ENCODE assay signal across 8 cellular contexts in genomic region chr3:49411550-49411967, GRCh38. TPM values are rescaled to one million over a fixed set of nuclear protein-coding genes. Genes with fewer than 3 reads are reported as not detected.
DNase-seq lines count a peak whose midpoint lies in the region; ATAC-seq and TF ChIP-seq lines count a peak whose summit lies in the region.

No MANE protein-coding gene starts in this region.

- ATAC-seq in HCT116, result peak; percentile 24
- peak in 1 of 2 donors; percentile 38 for ATAC-seq in left cardiac atrium

- peak overlapping the region; percentile 98 for H3K4me3 Mint-ChIP-seq in activated naive CD4-positive, alpha-beta T cell treated with anti-CD3 and anti-CD28 coated beads, Interleukin-2, amount 10 ng/mL, durations not matched to agents 7 days and 5 days

- DNase-seq in GM12865 (ENCODE audit: low read depth) (peak; percentile 61), HCT116 (ENCODE audit: low read depth, low spot score) (no peak), NCI-H69 (lab: John Stamatoyannopoulos, UW) (peak; percentile 66), left cardiac atrium (peak; percentile 62), NCI-H1694 (lab: John Stamatoyannopoulos, UW) (no peak), GM19238 (ENCODE audit: insufficient read length, low spot score) (no peak)
- peak; percentile 73 for DNase-seq in activated naive CD4-positive, alpha-beta T cell treated with anti-CD3 and anti-CD28 coated beads, Interleukin-2, amount 10 ng/mL, durations not matched to agents 7 days and 5 days

- H3K4me1 ChIP-seq in HCT116 (ENCODE audit: control insufficient read depth in 1 of 2, insufficient read depth in 2 of 2, low read length in 2 of 2) (peaks cover 36 to 58% of the 10 kb centered on the region in 2 experiments; a peak in 3 of 4 replicates), rectal smooth muscle tissue (ENCODE audit: control insufficient read depth, insufficient read depth, low read length) (peaks cover 21% of the 10 kb centered on the region)

- peak overlapping the region; percentile 88 for H3K4me2 ChIP-seq in HCT116 (ENCODE audit: low read length)

- no peak for TF ChIP-seq RAD21 in HCT116 (IDR thresholded peaks at IDR 0.05; ENCODE audit: low read depth)

- peaks cover 48% of the 10 kb centered on the region for H3K36me3 Mint-ChIP-seq in activated naive CD4-positive, alpha-beta T cell treated with anti-CD3 and anti-CD28 coated beads, Interleukin-2, amount 10 ng/mL, durations not matched to agents 7 days and 5 days

- H3K4me1 Mint-ChIP-seq in activated naive CD4-positive, alpha-beta T cell treated with anti-CD3 and anti-CD28 coated beads, Interleukin-2, amount 10 ng/mL, durations not matched to agents 7 days and 5 days, result peaks cover 72% of the 10 kb centered on the region

- no peak for TF ChIP-seq POLR2A in HCT116 (IDR thresholded peaks at IDR 0.05; ENCODE audit: borderline replicate concordance, extremely low read depth, insufficient read depth, insufficient read length)

- no peaks in the 10 kb centered on the region for H3K9me2 ChIP-seq in HCT116 (ENCODE audit: insufficient read depth)

- H3K27me3 ChIP-seq in HCT116 (ENCODE audit: insufficient read depth, low read length) (no peaks in the 10 kb centered on the region), rectal smooth muscle tissue (ENCODE audit: control insufficient read depth, insufficient read depth, low read length) (no peaks in the 10 kb centered on the region)

- intact Hi-C loops in HCT116 (cut with micrococcal nuclease), result no loop called here
- intact Hi-C loops in left cardiac atrium (cut with DNase I), result loop anchor here (5.0 to 10.0 kb wide), 2 partner anchors 57 to 69 kb away; partner anchors contain the start of genes GPX1 (in 1 of the 2) and USP4 (in 1 of the 2)

- H3K36me3 ChIP-seq in HCT116 (ENCODE audit: control insufficient read depth in 1 of 2, insufficient read depth in 2 of 2, low read length in 2 of 2) (peaks cover 0 to 14% of the 10 kb centered on the region in 2 experiments; a peak in 1 of 4 replicates), rectal smooth muscle tissue (ENCODE audit: control insufficient read depth, insufficient read depth, low read length) (peaks cover 3% of the 10 kb centered on the region)

- peak overlapping the region; percentile 95 for H3K27ac Mint-ChIP-seq in activated naive CD4-positive, alpha-beta T cell treated with anti-CD3 and anti-CD28 coated beads, Interleukin-2, amount 10 ng/mL, durations not matched to agents 7 days and 5 days

- peaks cover 69% of the 10 kb centered on the region for H3K79me2 ChIP-seq in HCT116 (ENCODE audit: insufficient read depth, low read length)

- peaks cover 34% of the 10 kb centered on the region; the same call in 1 of the 2 replicates for H4K20me1 ChIP-seq in HCT116 (ENCODE audit: insufficient read depth)

- no peaks in the 10 kb centered on the region for H3K27me3 Mint-ChIP-seq in activated naive CD4-positive, alpha-beta T cell treated with anti-CD3 and anti-CD28 coated beads, Interleukin-2, amount 10 ng/mL, durations not matched to agents 7 days and 5 days

- POLR2A ChIA-PET in HCT116 (lab: Charles Lee), result interaction anchor here (0.7 to 2.3 kb wide), 6 partner anchors 9 to 72 kb away, joined by 3 to 13 read pairs (median 6); partner anchors contain the start of genes NICN1 and USP4

- H3K9ac ChIP-seq in HCT116 (ENCODE audit: low read length), result peak overlapping the region; percentile 98
- peak overlapping the region; percentile 93 for H3K9ac ChIP-seq in rectal smooth muscle tissue (ENCODE audit: low read length)

- H3K4me3 ChIP-seq in GM12865 (ENCODE audit: low read depth, low read length) (peak overlapping the region; percentile 90), HCT116 (replicated peaks in 1 of 2; ENCODE audit: low read depth in 1 of 2, low read length in 2 of 2) (peak overlapping the region; percentile 76 to 95), rectal smooth muscle tissue (ENCODE audit: low read length) (peak overlapping the region; percentile 70)

- H3K9me3 Mint-ChIP-seq in activated naive CD4-positive, alpha-beta T cell treated with anti-CD3 and anti-CD28 coated beads, Interleukin-2, amount 10 ng/mL, durations not matched to agents 7 days and 5 days, result no peaks in the 10 kb centered on the region

- no peak overlapping the region for H2AFZ ChIP-seq in HCT116 (ENCODE audit: low read depth, low read length, poor library complexity, severe bottlenecking)

- TF ChIP-seq CTCF in GM12865 (IDR thresholded peaks at IDR 0.05; ENCODE audit: insufficient read depth, low read depth, low read length, missing control alignments) (no peak), HCT116 (IDR thresholded peaks at IDR 0.05 in 2 of 3, conservative IDR thresholded peaks at IDR 0.05 in 1 of 3; ENCODE audit: borderline replicate concordance in 1 of 3, insufficient read depth in 1 of 3, low read depth in 2 of 3, low read length in 2 of 3) (no peak)

- RAD21 ChIA-PET in HCT116 (lab: Charles Lee; ENCODE audit: low non-redundant PET in 1 of 2, low total read pairs in 2 of 2, uncharacterized antibody in 2 of 2, unreplicated experiment in 2 of 2), result no interaction called here

- CTCF ChIA-PET in HCT116 (lab: Charles Lee), result interaction anchor here (1.7 kb wide), 1 partner anchor 38 kb away, joined by 4 read pairs; no protein-coding TSS in a partner anchor
- CTCF ChIA-PET in activated naive CD4-positive, alpha-beta T cell treated with anti-CD3 and anti-CD28 coated beads, Interleukin-2, amount 10 ng/mL, durations not matched to agents 7 days and 5 days (lab: Charles Lee), result interaction anchor here (2.1 to 7.4 kb wide), 2 partner anchors 37 to 71 kb away, joined by 9 to 72 read pairs; partner anchors contain the start of gene USP4

- no peaks in the 10 kb centered on the region for H3K9me3 ChIP-seq in HCT116 (ENCODE audit: control insufficient read depth in 1 of 2, insufficient read depth in 1 of 2, low read depth in 1 of 2, low read length in 2 of 2)

- H3K27ac ChIP-seq in HCT116 (ENCODE audit: low read depth, low read length), result peak overlapping the region; percentile 95
- H3K27ac ChIP-seq in rectal smooth muscle tissue (ENCODE audit: low read depth, low read length), result peak overlapping the region; percentile 94

- BruUV-seq in HCT116 (replicated peaks; lab: Mats Ljungman, UMichigan), result no TSS peak

TF ChIP-seq in HCT116, 20 proteins besides CTCF, POLR2A, EP300 and RAD21:
- TF ChIP-seq CBX3 (IDR thresholded peaks at IDR 0.05; ENCODE audit: low read depth) (no peak), ZFX (IDR thresholded peaks at IDR 0.05) (peak; percentile 86), ZBTB33 (IDR thresholded peaks at IDR 0.05; ENCODE audit: extremely low read depth, insufficient replicate concordance, low read length) (no peak), EZH2 (IDR thresholded peaks at IDR 0.05) (no peak)

RNA-seq across cellular contexts. Expression of gene RHOA, which starts 0.2 kb away (rescaled TPM):
- total RNA-seq in HCT116 (2021; ENCODE audit: unreplicated experiment) (497 TPM), left cardiac atrium (100 to 1,000 TPM; 311 to 334 TPM)
- polyA plus RNA-seq in HCT116 (2012), result 389 and 390 TPM in 2 replicates

RNA-seq across cellular contexts. Expression of gene TCTA, which starts 0.7 kb away (rescaled TPM):
- 11.9 TPM for total RNA-seq in HCT116 (2021; ENCODE audit: unreplicated experiment)
- polyA plus RNA-seq in HCT116 (2012), result 8.0 and 11.1 TPM in 2 replicates
- total RNA-seq in left cardiac atrium, result 10 to 100 TPM; 15.2 to 19.1 TPM

RNA-seq across cellular contexts. Expression of gene AMT, which starts 10.7 kb away (rescaled TPM):
- total RNA-seq in HCT116 (2021; ENCODE audit: unreplicated experiment) (4.8 TPM), left cardiac atrium (10 to 100 TPM; 13.9 to 14.9 TPM)
- polyA plus RNA-seq in HCT116 (2012), result 7.7 and 8.2 TPM in 2 replicates

RNA-seq across cellular contexts. Expression of gene NICN1, which starts 17.6 kb away (rescaled TPM):
- total RNA-seq in HCT116 (2021; ENCODE audit: unreplicated experiment) (11.3 TPM), left cardiac atrium (10 to 100 TPM; 12.0 to 17.2 TPM)
- 6.8 and 9.0 TPM in 2 replicates for polyA plus RNA-seq in HCT116 (2012)

RNA-seq across cellular contexts. Expression of gene GPX1, which starts 53.4 kb away (rescaled TPM):
- 330 TPM for total RNA-seq in HCT116 (2021; ENCODE audit: unreplicated experiment)
- 429 and 439 TPM in 2 replicates for polyA plus RNA-seq in HCT116 (2012)
- 100 to 1,000 TPM; 230 to 235 TPM for total RNA-seq in left cardiac atrium

Comparison
In these comparisons a context has a peak if more than half of its experiments do, and no peak if none do; other contexts are left out.
1. DNase-seq: peak in GM12865 (single experiment), NCI-H69 (single experiment), activated naive CD4-positive, alpha-beta T cell treated with anti-CD3 and anti-CD28 coated beads, Interleukin-2, amount 10 ng/mL, durations not matched to agents 7 days and 5 days (single experiment) and left cardiac atrium (single experiment); none in HCT116 (single experiment), NCI-H1694 (single experiment) and GM19238 (single experiment).
2. Peak in every context shown above with its lines, with median percentiles within 50 percentile points of each other: H3K4me3 ChIP-seq.